Comparison of ENCODE assay signal across 1 cellular context in the genomic region with DNA sequence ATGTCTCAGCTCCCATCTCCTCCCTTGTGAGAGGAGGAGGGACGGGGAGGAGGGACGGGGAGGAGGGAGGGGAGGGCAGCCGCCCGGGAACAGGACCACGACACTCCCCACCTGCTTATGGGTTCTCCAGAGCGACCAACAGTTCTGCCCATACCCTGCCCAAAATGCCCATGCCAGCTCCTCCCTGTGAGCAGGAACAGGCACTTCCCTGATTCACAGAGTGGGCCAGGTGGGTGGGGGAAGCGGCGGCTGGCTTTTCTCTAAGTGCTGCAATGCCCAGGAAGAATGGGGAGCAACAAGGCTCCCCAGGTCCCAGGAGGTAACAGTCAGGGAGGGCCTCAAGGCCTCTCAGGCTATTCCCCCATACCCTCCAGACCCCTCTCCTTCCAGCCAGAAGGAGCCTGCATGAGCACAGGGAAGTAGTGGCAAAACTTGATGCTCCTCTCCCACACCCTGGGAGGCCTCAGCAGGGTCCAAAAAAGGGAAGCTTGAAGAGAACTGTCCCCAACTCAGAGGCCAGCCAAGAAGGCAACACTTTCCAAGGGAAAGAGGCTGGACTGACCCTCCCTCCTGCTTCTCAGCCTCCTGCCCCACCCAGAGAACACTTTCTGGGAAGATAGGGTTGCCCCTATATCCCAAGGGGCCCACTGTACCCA.
TF ChIP-seq lines count a peak whose summit lies in the region.

No MANE protein-coding gene starts in this region.

TF ChIP-seq in IMR-90, 13 proteins besides CTCF, POLR2A, EP300 and RAD21:
- TF ChIP-seq CEBPB (IDR thresholded peaks at IDR 0.05; ENCODE audit: low read depth, low read length) (no peak), FOS (IDR thresholded peaks at IDR 0.05; ENCODE audit: low read depth, low read length) (no peak), RFX5 (IDR thresholded peaks at IDR 0.05; ENCODE audit: low read depth, low read length) (no peak)
- TF ChIP-seq, protein P1, sequence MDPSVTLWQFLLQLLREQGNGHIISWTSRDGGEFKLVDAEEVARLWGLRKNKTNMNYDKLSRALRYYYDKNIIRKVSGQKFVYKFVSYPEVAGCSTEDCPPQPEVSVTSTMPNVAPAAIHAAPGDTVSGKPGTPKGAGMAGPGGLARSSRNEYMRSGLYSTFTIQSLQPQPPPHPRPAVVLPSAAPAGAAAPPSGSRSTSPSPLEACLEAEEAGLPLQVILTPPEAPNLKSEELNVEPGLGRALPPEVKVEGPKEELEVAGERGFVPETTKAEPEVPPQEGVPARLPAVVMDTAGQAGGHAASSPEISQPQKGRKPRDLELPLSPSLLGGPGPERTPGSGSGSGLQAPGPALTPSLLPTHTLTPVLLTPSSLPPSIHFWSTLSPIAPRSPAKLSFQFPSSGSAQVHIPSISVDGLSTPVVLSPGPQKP (IDR thresholded peaks at IDR 0.05; ENCODE audit: borderline replicate concordance, low read depth, low read length) = no peak
TF ChIP-seq in IMR-90: peak in this region for 0.
